ENCODE assay signal across 13 cellular contexts in the genomic region with DNA sequence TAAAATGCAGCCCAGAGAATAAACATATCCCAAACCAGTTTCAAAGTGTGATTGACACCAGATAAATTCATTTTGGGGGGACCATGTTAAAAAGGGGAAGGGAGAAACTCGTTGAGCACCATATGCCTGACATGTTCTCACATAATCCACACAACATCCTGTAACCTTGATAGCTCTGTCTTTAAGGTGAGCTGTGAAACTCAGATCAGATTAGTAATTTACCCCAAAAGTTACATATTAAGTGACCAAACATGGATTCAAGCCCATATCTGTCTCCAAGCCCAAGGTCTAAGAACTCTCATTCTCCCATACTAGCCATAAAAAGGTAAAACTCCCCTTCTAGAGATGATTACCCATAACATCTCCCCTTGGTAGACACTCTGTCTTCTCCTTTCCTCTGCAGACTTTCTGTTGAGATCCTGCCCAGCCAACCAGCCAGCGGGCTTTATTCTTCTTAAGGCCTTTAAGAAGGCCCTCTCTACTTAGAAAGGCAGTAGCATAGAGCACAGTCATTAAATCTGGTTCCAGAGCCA.
DNase-seq lines count a peak whose midpoint lies in the region; ATAC-seq, FAIRE-seq and TF ChIP-seq lines count a peak whose summit lies in the region.
"Had no signal": no experiment of that assay in that cellular context is flagged by ENCODE, and none has a peak within 500 bp of the region (broad histone marks: within the 10 kb centered on the region; RNA-seq: fewer than 3 reads in every experiment).

No MANE protein-coding gene starts in this region.

- peak overlapping the region; percentile 72 for H3K9ac ChIP-seq in astrocyte (ENCODE audit: low read length)

- H3K4me1 Mint-ChIP-seq in astrocyte (ENCODE audit: low read depth, unreplicated experiment): peaks cover 75% of the 10 kb centered on the region
- H3K4me1 Mint-ChIP-seq: naive thymus-derived CD8-positive, alpha-beta T cell had no signal

- H3K36me3 ChIP-seq in astrocyte (ENCODE audit: insufficient read depth, low read length): no peaks in the 10 kb centered on the region

- no peaks in the 10 kb centered on the region for H4K20me1 ChIP-seq in astrocyte (ENCODE audit: insufficient read depth, low read length)

- TF ChIP-seq CTCF in astrocyte (IDR thresholded peaks at IDR 0.05; ENCODE audit: insufficient read depth, low read depth, low read length) (no peak), GM13977 (IDR thresholded peaks at IDR 0.05; ENCODE audit: extremely low read depth, insufficient read depth, missing control alignments) (no peak)

- peaks cover 2% of the 10 kb centered on the region for H3K36me3 Mint-ChIP-seq in astrocyte (ENCODE audit: low read depth, unreplicated experiment)
- H3K36me3 Mint-ChIP-seq: naive thymus-derived CD8-positive, alpha-beta T cell had no signal

- no peaks in the 10 kb centered on the region for H3K27me3 ChIP-seq in astrocyte (ENCODE audit: insufficient read depth, low read length)

- H3K27ac ChIP-seq in astrocyte (ENCODE audit: low read depth, low read length): peak overlapping the region; percentile 93

- no peaks in the 10 kb centered on the region for H3K9me3 Mint-ChIP-seq in astrocyte (ENCODE audit: unreplicated experiment)

- no peak overlapping the region for H3K4me2 ChIP-seq in astrocyte (ENCODE audit: low read length)

- peak; percentile 36 for ATAC-seq in GM18508 (IDR thresholded peaks at IDR 0.05; ENCODE audit: insufficient read depth, unreplicated experiment)
- ATAC-seq in GM19467 (IDR thresholded peaks at IDR 0.05; ENCODE audit: unreplicated experiment): peak; percentile 58
- peak; percentile 74 for ATAC-seq in HG03135 (IDR thresholded peaks at IDR 0.05; ENCODE audit: unreplicated experiment)
- ATAC-seq: activated CD4-positive, CD25-positive, alpha-beta regulatory T cell treated with anti-CD3 and anti-CD28 coated beads, Interleukin-2, amount 50 U/mL, for 24 hours; naive thymus-derived CD8-positive, alpha-beta T cell had no signal

- no peaks in the 10 kb centered on the region for H3K9me3 ChIP-seq in astrocyte (ENCODE audit: insufficient read depth, low read depth, low read length)

- peaks cover 56% of the 10 kb centered on the region for H3K4me1 ChIP-seq in astrocyte (ENCODE audit: insufficient read depth, low read length)

- no peak for DNase-seq in astrocyte (ENCODE audit: low read depth)
- DNase-seq in activated effector memory CD4-positive, alpha-beta T cell treated with anti-CD3 and anti-CD28 coated beads, Interleukin-2, amount 50 U/mL, for 16 hours: no peak
- DNase-seq in NCI-H1105 (lab: John Stamatoyannopoulos, UW): no peak
- DNase-seq in effector CD4-positive, alpha-beta T cell: no peak
- no peak for DNase-seq in GM13977 (ENCODE audit: low spot score)
- DNase-seq: activated T-cell treated with anti-CD3 and anti-CD28 coated beads, Interleukin-2, amount 50 U/mL, for 1 hour; Kasumi-1; naive thymus-derived CD8-positive, alpha-beta T cell; stimulated activated CD4-positive, alpha-beta T cell treated with anti-CD3 and anti-CD28 coated beads, Interleukin-1b, Interleukin-23, amount 100 ng/mL, for 48 hours had no signal

- no peak for FAIRE-seq in astrocyte (lab: Jason Lieb, UNC)

- no peak overlapping the region for H2AFZ ChIP-seq in astrocyte (ENCODE audit: low read depth, low read length)

- H3K27ac Mint-ChIP-seq in astrocyte (ENCODE audit: unreplicated experiment): peak overlapping the region; percentile 94
- H3K27ac Mint-ChIP-seq: naive thymus-derived CD8-positive, alpha-beta T cell had no signal

- H3K79me2 ChIP-seq in astrocyte (ENCODE audit: insufficient read depth, low read length): no peaks in the 10 kb centered on the region

- H3K27me3 Mint-ChIP-seq in astrocyte (ENCODE audit: low read depth, unreplicated experiment): no peaks in the 10 kb centered on the region

- in situ Hi-C loops in GM13977 (cut with MboI; ENCODE audit: low pct_unique_long_range_greater_than_20kb, low sequenced_read_pairs, unreplicated experiment): no loop called here

- H3K4me3 ChIP-seq in astrocyte (ENCODE audit: insufficient read depth, low read depth, low read length): no peak overlapping the region

- no peak overlapping the region for H3K4me3 Mint-ChIP-seq in astrocyte (ENCODE audit: unreplicated experiment)
- H3K4me3 Mint-ChIP-seq: naive thymus-derived CD8-positive, alpha-beta T cell had no signal
